ENCODE assay signal across 14 cellular contexts in the genomic region with DNA sequence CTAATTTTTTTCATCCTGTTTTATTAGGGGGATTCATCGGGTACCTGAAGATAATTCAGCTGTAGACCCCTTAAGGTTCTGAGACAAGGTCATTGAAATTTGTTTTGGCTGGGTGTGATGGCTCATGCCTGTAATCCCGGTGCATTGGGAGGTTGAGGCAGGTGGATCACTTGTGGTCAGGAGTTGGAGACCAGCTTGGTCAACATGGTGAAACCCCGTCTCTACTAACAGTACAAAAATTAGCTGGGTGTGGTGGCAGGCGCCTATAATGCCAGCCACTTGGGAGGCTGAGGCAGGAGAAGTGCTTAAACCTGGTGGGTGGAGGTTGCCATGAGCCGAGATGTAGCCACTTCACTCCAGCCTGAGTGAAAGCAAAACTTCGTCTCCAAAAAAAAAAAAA. TPM values are rescaled to one million over a fixed set of nuclear protein-coding genes. Genes with fewer than 3 reads are reported as not detected.
DNase-seq lines count a peak whose midpoint lies in the region; ATAC-seq lines count a peak whose summit lies in the region.
"Had no signal": no experiment of that assay in that cellular context is flagged by ENCODE, and none has a peak within 500 bp of the region (broad histone marks: within the 10 kb centered on the region; RNA-seq: fewer than 3 reads in every experiment).

No MANE protein-coding gene starts in this region.

- peak overlapping the region; percentile 16 for H3K4me3 Mint-ChIP-seq in activated T-cell treated with anti-CD3 and anti-CD28 coated beads, Interleukin-2, amount 50 U/mL, for 24 hours
- peak overlapping the region in 1 of 3 donors; percentile 25 for H3K4me3 Mint-ChIP-seq in T-cell
- H3K4me3 Mint-ChIP-seq in stimulated activated memory B cell treated with anti-CD40 and anti-IgM and Interleukin-4, amounts not matched to agents 10 μg/mL and 1 μg/mL and 100 μg/mL, for 72 hours: no peak overlapping the region

- H3K4me1 Mint-ChIP-seq in activated T-cell treated with anti-CD3 and anti-CD28 coated beads, Interleukin-2, amount 50 U/mL, for 24 hours (ENCODE audit: low read depth): peaks cover 82% of the 10 kb centered on the region
- H3K4me1 Mint-ChIP-seq in T-cell: peaks cover 76 to 93% (median 92%) of the 10 kb centered on the region in 3 donors
- peaks cover 59% of the 10 kb centered on the region for H3K4me1 Mint-ChIP-seq in stimulated activated memory B cell treated with anti-CD40 and anti-IgM and Interleukin-4, amounts not matched to agents 10 μg/mL and 1 μg/mL and 100 μg/mL, for 72 hours

- H3K9me3 Mint-ChIP-seq in activated T-cell treated with anti-CD3 and anti-CD28 coated beads, Interleukin-2, amount 50 U/mL, for 24 hours: no peaks in the 10 kb centered on the region
- H3K9me3 Mint-ChIP-seq in T-cell: no peaks in the 10 kb centered on the region
- no peaks in the 10 kb centered on the region for H3K9me3 Mint-ChIP-seq in stimulated activated memory B cell treated with anti-CD40 and anti-IgM and Interleukin-4, amounts not matched to agents 10 μg/mL and 1 μg/mL and 100 μg/mL, for 72 hours

- CTCF ChIA-PET in T-cell (lab: Charles Lee): interaction anchor here in 1 of 2 donors (1.9 kb wide), 1 partner anchor 10 kb away, joined by 10 read pairs; no protein-coding TSS in a partner anchor

- peaks cover 99% of the 10 kb centered on the region for H3K36me3 Mint-ChIP-seq in activated T-cell treated with anti-CD3 and anti-CD28 coated beads, Interleukin-2, amount 50 U/mL, for 24 hours (ENCODE audit: low read depth)
- H3K36me3 Mint-ChIP-seq in T-cell: peaks cover 80% of the 10 kb centered on the region
- H3K36me3 Mint-ChIP-seq in stimulated activated memory B cell treated with anti-CD40 and anti-IgM and Interleukin-4, amounts not matched to agents 10 μg/mL and 1 μg/mL and 100 μg/mL, for 72 hours: peaks cover 48% of the 10 kb centered on the region

- no peaks in the 10 kb centered on the region for H3K27me3 Mint-ChIP-seq in activated T-cell treated with anti-CD3 and anti-CD28 coated beads, Interleukin-2, amount 50 U/mL, for 24 hours
- H3K27me3 Mint-ChIP-seq in T-cell: no peaks in the 10 kb centered on the region
- H3K27me3 Mint-ChIP-seq in stimulated activated memory B cell treated with anti-CD40 and anti-IgM and Interleukin-4, amounts not matched to agents 10 μg/mL and 1 μg/mL and 100 μg/mL, for 72 hours: no peaks in the 10 kb centered on the region

- peak; percentile 31 for DNase-seq in activated T-cell treated with anti-CD3 and anti-CD28 coated beads, Interleukin-2, amount 50 U/mL, for 24 hours
- DNase-seq in activated T-cell treated with anti-CD3 and anti-CD28 coated beads for 4 hours (no peak), T-cell (no peak), epithelial cell of prostate (ENCODE audit: low read depth, low spot score) (no peak), superior temporal gyrus (ENCODE audit: extremely low spot score) (no peak), DMS79 (lab: John Stamatoyannopoulos, UW) (no peak)
- no peak for DNase-seq in activated CD8-positive, alpha-beta memory T cell treated with anti-CD3 and anti-CD28 coated beads, Interleukin-2, amount 50 U/mL, for 4 hours
- DNase-seq: DMS153, left lung, NCI-H187 treated with DMSO at 0.1 percent for 48 hours, NCI-H69, tibial artery had no signal

- POLR2A ChIA-PET in T-cell (lab: Charles Lee): interaction anchor here (0.6 to 1.0 kb wide), 2 partner anchors 9 to 92 kb away, joined by 3 to 7 read pairs; no protein-coding TSS in a partner anchor

- ATAC-seq in T-cell (replicated peaks in 1 of 4): no peak
- ATAC-seq in stimulated activated memory B cell treated with anti-CD40 and anti-IgM and Interleukin-4, amounts not matched to agents 10 μg/mL and 1 μg/mL and 100 μg/mL, for 72 hours: no peak
- ATAC-seq: left lung had no signal

- peak overlapping the region; percentile 83 for H3K27ac ChIP-seq in epithelial cell of prostate
- H3K27ac ChIP-seq: KMS-11, left lung had no signal

- H3K27ac Mint-ChIP-seq in activated T-cell treated with anti-CD3 and anti-CD28 coated beads, Interleukin-2, amount 50 U/mL, for 24 hours: peak overlapping the region; percentile 85
- H3K27ac Mint-ChIP-seq in T-cell: peak overlapping the region; percentile 76 to 79
- peak overlapping the region; percentile 54 for H3K27ac Mint-ChIP-seq in stimulated activated memory B cell treated with anti-CD40 and anti-IgM and Interleukin-4, amounts not matched to agents 10 μg/mL and 1 μg/mL and 100 μg/mL, for 72 hours

RNA-seq across cellular contexts. Expression of a gene that starts 10.9 kb away (rescaled TPM):
- total RNA-seq in T-cell: 100 to 1,000 TPM; 322 to 546 (median 332) TPM

RNA-seq across cellular contexts. Expression of a gene that starts 57.8 kb away (rescaled TPM):
- total RNA-seq in T-cell: 100 to 1,000 TPM in 4 of 5 donors, 10 to 100 TPM in 1; 90.3 to 164 (median 152) TPM
